ENCODE assay signal across 8 cellular contexts in the genomic region with DNA sequence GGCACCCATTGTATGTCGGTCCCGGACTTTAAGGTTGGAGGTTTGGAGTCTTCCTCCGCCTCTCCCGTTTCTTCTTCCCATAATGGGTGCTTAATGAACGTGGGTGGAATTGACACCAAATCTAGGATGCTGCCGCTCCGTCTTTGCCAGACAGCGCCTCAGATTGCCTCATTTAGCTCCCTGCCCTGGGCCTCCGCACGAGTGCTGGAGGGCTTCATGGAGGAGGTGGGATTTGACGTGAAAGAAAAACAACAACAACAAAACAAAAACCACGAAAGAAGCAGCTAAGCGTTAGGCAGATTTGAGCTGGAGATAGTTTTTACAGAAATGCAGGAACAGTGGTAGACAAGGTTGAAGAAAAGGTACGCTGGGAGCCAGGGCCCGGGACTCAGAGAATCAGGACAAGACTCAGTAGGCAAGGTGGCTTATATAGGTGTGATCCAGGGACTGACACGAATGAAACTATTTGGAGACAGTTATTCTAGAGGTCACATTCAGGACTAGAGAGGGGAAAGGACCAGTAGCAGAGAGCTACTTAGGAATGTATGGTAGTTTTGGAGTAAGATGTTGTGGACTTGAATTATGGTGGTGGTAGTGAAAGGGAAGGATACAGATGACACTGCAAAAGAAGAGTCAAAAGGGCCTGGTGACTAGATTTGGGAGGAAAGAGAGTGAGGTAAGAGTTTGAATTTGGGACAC. TPM values are rescaled to one million over a fixed set of nuclear protein-coding genes. Genes with fewer than 3 reads are reported as not detected.
DNase-seq lines count a peak whose midpoint lies in the region; ATAC-seq and TF ChIP-seq lines count a peak whose summit lies in the region.

No MANE protein-coding gene starts in this region.

- H3K4me1 ChIP-seq in RWPE2 (ENCODE audit: insufficient read depth, poor library complexity, severe bottlenecking) (peaks cover 6% of the 10 kb centered on the region), rectal smooth muscle tissue (ENCODE audit: control insufficient read depth, insufficient read depth, low read length) (peaks cover 8% of the 10 kb centered on the region)

- H3K27me3 ChIP-seq in RWPE2 (ENCODE audit: insufficient read depth, poor library complexity, severe bottlenecking) (no peaks in the 10 kb centered on the region), rectal smooth muscle tissue (ENCODE audit: control insufficient read depth, insufficient read depth, low read length) (no peaks in the 10 kb centered on the region)

- H3K36me3 ChIP-seq in RWPE2 (ENCODE audit: low read depth): peaks cover 4% of the 10 kb centered on the region; the same call in 1 of the 2 replicates
- H3K36me3 ChIP-seq in rectal smooth muscle tissue (ENCODE audit: control insufficient read depth, insufficient read depth, low read length): no peaks in the 10 kb centered on the region

- peak overlapping the region; percentile 93 for H3K4me3 Mint-ChIP-seq in Calu3 (ENCODE audit: low read depth, unreplicated experiment)

- no peaks in the 10 kb centered on the region for H3K9me3 ChIP-seq in RWPE2 (ENCODE audit: severe bottlenecking)

- no peaks in the 10 kb centered on the region for H3K27me3 Mint-ChIP-seq in Calu3 (ENCODE audit: unreplicated experiment)

- H3K36me3 Mint-ChIP-seq in Calu3 (ENCODE audit: insufficient read depth, unreplicated experiment): peaks cover 17% of the 10 kb centered on the region

- intact Hi-C loops in Calu3 (cut with micrococcal nuclease; ENCODE audit: unreplicated experiment): no loop called here

- H3K27ac ChIP-seq in RWPE2 (ENCODE audit: poor library complexity, severe bottlenecking) (peak overlapping the region; percentile 57), rectal smooth muscle tissue (ENCODE audit: low read depth, low read length) (peak overlapping the region; percentile 97)

- CTCF ChIA-PET in Calu3 (lab: Charles Lee): no interaction called here

- TF ChIP-seq CTCF in Calu3 (IDR thresholded peaks at IDR 0.05; ENCODE audit: unreplicated experiment): no peak
- no peak for TF ChIP-seq CTCF in RWPE2 (IDR thresholded peaks at IDR 0.05; ENCODE audit: poor library complexity, severe bottlenecking)
- no peak for TF ChIP-seq CTCF in fibroblast of the aortic adventitia (IDR thresholded peaks at IDR 0.05; ENCODE audit: insufficient read depth, low read length)

- peak overlapping the region; percentile 95 for H3K27ac Mint-ChIP-seq in Calu3 (ENCODE audit: unreplicated experiment)

- peak; percentile 19 for ATAC-seq in GM21723 (IDR thresholded peaks at IDR 0.05; ENCODE audit: unreplicated experiment)
- ATAC-seq in RWPE2 (ENCODE audit: low read depth): no peak; the same call in 1 of the 3 replicates

- H3K9me3 Mint-ChIP-seq in Calu3 (ENCODE audit: low read depth, unreplicated experiment): no peaks in the 10 kb centered on the region

- DNase-seq in Calu3 (no peak), RWPE2 (ENCODE audit: low spot score) (no peak), fibroblast of the aortic adventitia (ENCODE audit: low read depth) (no peak), AG08395 (ENCODE audit: low spot score) (no peak), NCI-H2107 (lab: John Stamatoyannopoulos, UW) (no peak), NCI-H526 (lab: John Stamatoyannopoulos, UW) (no peak)

- H3K9ac ChIP-seq in rectal smooth muscle tissue (ENCODE audit: low read length): peak overlapping the region; percentile 43

- H3K4me3 ChIP-seq in RWPE2 (ENCODE audit: severe bottlenecking): peak overlapping the region; percentile 83
- H3K4me3 ChIP-seq in fibroblast of the aortic adventitia (ENCODE audit: low read depth, low read length): peak overlapping the region; percentile 100
- H3K4me3 ChIP-seq in rectal smooth muscle tissue (ENCODE audit: low read length): peak overlapping the region; percentile 86

- peaks cover 21% of the 10 kb centered on the region for H3K4me1 Mint-ChIP-seq in Calu3 (ENCODE audit: low read depth, unreplicated experiment)

- TSS peak; percentile 57 for BruUV-seq in Calu3 (replicated peaks; lab: Mats Ljungman, UMichigan)

RNA-seq across cellular contexts. Expression of a gene that starts 0.6 kb away (rescaled TPM):
- total RNA-seq in Calu3 (2022): 3.5 and 4.8 TPM in 2 replicates
- total RNA-seq in fibroblast of the aortic adventitia (ENCODE audit: low replicate concordance): 3.0 and 6.9 TPM in 2 replicates

RNA-seq across cellular contexts. Expression of a gene that starts 6.6 kb away (rescaled TPM):
- total RNA-seq in Calu3 (2022) (14.0 and 17.4 TPM in 2 replicates), fibroblast of the aortic adventitia (ENCODE audit: low replicate concordance) (12.4 and 16.1 TPM in 2 replicates)

RNA-seq across cellular contexts. Expression of a gene that starts 41.1 kb away (rescaled TPM):
- total RNA-seq in Calu3 (2022): 6.2 and 6.6 TPM in 2 replicates
- total RNA-seq in fibroblast of the aortic adventitia (ENCODE audit: low replicate concordance): 4.9 and 7.3 TPM in 2 replicates

RNA-seq across cellular contexts. Expression of a gene that starts 44.6 kb away (rescaled TPM):
- total RNA-seq in Calu3 (2022): 67.9 and 71.5 TPM in 2 replicates
- 30.4 and 132 TPM in 2 replicates for total RNA-seq in fibroblast of the aortic adventitia (ENCODE audit: low replicate concordance)
